ENCODE assay signal across 23 cellular contexts in the genomic region with DNA sequence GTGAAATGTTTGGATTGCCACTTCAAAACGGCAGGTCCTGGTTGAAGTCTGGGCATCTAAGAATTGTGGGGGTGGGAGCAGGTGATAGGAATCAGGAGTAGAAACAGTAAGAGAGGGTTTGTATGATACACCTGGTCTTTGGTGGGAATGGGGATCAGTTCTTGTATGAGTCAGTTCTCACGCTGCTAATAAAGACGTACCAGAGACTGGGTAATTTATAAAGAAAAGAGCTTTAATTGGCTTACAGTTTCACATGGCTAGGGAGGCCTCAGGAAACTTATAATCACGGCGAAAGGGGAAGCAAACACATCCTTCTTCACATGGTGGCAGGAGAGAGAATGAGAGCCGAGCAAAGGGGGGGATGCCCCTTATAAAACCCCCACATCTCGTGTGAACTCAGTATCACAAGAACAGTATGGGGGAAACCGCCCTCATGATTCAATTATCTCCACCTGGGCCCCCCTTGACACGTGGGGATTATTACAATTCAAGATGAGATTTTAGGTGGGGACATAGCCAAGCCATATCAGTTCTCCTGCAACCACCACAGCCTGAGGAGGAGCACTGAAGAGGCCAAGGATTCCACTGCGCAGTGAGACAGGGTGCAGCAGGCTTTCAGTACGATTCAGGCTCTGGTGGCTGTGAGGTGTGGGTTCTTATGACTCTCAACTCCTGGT. TPM values are rescaled to one million over a fixed set of nuclear protein-coding genes. Genes with fewer than 3 reads are reported as not detected.
DNase-seq lines count a peak whose midpoint lies in the region; ATAC-seq and TF ChIP-seq lines count a peak whose summit lies in the region.
"Had no signal": no experiment of that assay in that cellular context is flagged by ENCODE, and none has a peak within 500 bp of the region (broad histone marks: within the 10 kb centered on the region; RNA-seq: fewer than 3 reads in every experiment).

No MANE protein-coding gene starts in this region.

- H3K79me1 ChIP-seq in trophoblast cell (ENCODE audit: low read length), result peaks cover 7% of the 10 kb centered on the region

- no peak overlapping the region for H4K12ac ChIP-seq in trophoblast cell (ENCODE audit: low read depth, low read length)

- H3K9ac ChIP-seq in trophoblast cell (ENCODE audit: low read length), result no peak overlapping the region

- H3K4ac ChIP-seq in trophoblast cell (ENCODE audit: low read depth, low read length), result no peak overlapping the region

- H4K91ac ChIP-seq in trophoblast cell (ENCODE audit: low read depth, low read length), result no peak overlapping the region

- H3K4me1 ChIP-seq in trophoblast cell (ENCODE audit: control insufficient read depth in 1 of 2, insufficient read depth in 2 of 2, low read length in 2 of 2), result peaks cover 8 to 10% of the 10 kb centered on the region in 2 experiments
- H3K4me1 ChIP-seq: right atrium auricular region had no signal

- DNase-seq in GM12865 (ENCODE audit: low read depth) (peak; percentile 95), trophoblast cell (no peak), foreskin fibroblast (no peak), superior temporal gyrus (ENCODE audit: extremely low spot score) (no peak), erythroblast (lab: John Stamatoyannopoulos, UW) (no peak)
- DNase-seq: activated CD4-positive, alpha-beta T cell treated with anti-CD3 and anti-CD28 coated beads, Interleukin-2, amount 50 U/mL, for 4 hours; activated CD8-positive, alpha-beta memory T cell treated with anti-CD3 and anti-CD28 coated beads, Interleukin-2, amount 50 U/mL, for 4 hours; CD4-positive, CD25-positive, alpha-beta regulatory T cell; DMS 273 treated with DMSO at 0.1 percent for 48 hours; hippocampal formation; KBM-7; left lung; MM.1S; naive thymus-derived CD8-positive, alpha-beta T cell; NCI-H2171; NCI-H526 treated with DMSO at 0.1 percent for 48 hours; stimulated activated CD4-positive, alpha-beta T cell treated with anti-CD3 and anti-CD28 coated beads, Interleukin-12 subunit alpha, Interleukin-12 subunit beta, amount 100 ng/mL, for 4 hours had no signal

- H3K9me3 ChIP-seq in trophoblast cell (ENCODE audit: insufficient read depth, low read depth, low read length), result peaks cover 2% of the 10 kb centered on the region
- H3K9me3 ChIP-seq: right atrium auricular region had no signal

- peaks cover 3% of the 10 kb centered on the region for H3K79me2 ChIP-seq in trophoblast cell (ENCODE audit: control insufficient read depth, insufficient read depth, low read length, poor library complexity)

- no peak overlapping the region for H3K14ac ChIP-seq in trophoblast cell (ENCODE audit: low read length)

- no CpG with 5 or more reads among the region's 11 CpGs for WGBS in trophoblast cell (ENCODE audit: extremely low coverage, insufficient coverage, insufficient read length)

- no peak overlapping the region for H2BK5ac ChIP-seq in trophoblast cell (ENCODE audit: low read depth, low read length, poor library complexity)

- no peak for TF ChIP-seq CTCF in GM12865 (IDR thresholded peaks at IDR 0.05; ENCODE audit: insufficient read depth, low read depth, low read length, missing control alignments)
- no peak for TF ChIP-seq CTCF in foreskin fibroblast (IDR thresholded peaks at IDR 0.05; ENCODE audit: low read depth, low read length)

- H2AK5ac ChIP-seq in trophoblast cell (ENCODE audit: low read length), result peak overlapping the region; percentile 7

- TF ChIP-seq POLR2A in erythroblast (IDR thresholded peaks at IDR 0.05; ENCODE audit: low read length), result no peak

- no peak overlapping the region for H3K4me2 ChIP-seq in trophoblast cell (ENCODE audit: low read length)
- H3K4me2 ChIP-seq: GM23338 had no signal

- H3K23ac ChIP-seq in trophoblast cell (ENCODE audit: low read length), result no peak overlapping the region

- H3K4me3 ChIP-seq in GM12865 (ENCODE audit: low read depth, low read length) (peak overlapping the region; percentile 81), trophoblast cell (ENCODE audit: low read depth, low read length) (peak overlapping the region; percentile 15), foreskin fibroblast (ENCODE audit: low read depth in 1 of 2, low read length in 2 of 2) (no peak overlapping the region)
- H3K4me3 ChIP-seq: GM23338, left lung, right atrium auricular region had no signal

- H2BK12ac ChIP-seq in trophoblast cell (ENCODE audit: low read length), result no peak overlapping the region

- no peaks in the 10 kb centered on the region for H3K36me3 ChIP-seq in trophoblast cell (ENCODE audit: control insufficient read depth in 1 of 2, insufficient read depth in 2 of 2, low read length in 2 of 2)
- H3K36me3 ChIP-seq: left lung, right atrium auricular region had no signal

- H4K8ac ChIP-seq in trophoblast cell (ENCODE audit: low read depth, low read length), result no peak overlapping the region

- no peak overlapping the region for H3K27ac ChIP-seq in trophoblast cell (ENCODE audit: low read depth, low read length)
- H3K27ac ChIP-seq: epithelial cell of prostate had no signal

- no peak overlapping the region for H2AFZ ChIP-seq in trophoblast cell (ENCODE audit: insufficient read depth, low read length, poor library complexity)
- H2AFZ ChIP-seq: GM23338 had no signal

- no peak overlapping the region for H3K18ac ChIP-seq in trophoblast cell (ENCODE audit: low read length)

- ATAC-seq in GM18907 (IDR thresholded peaks at IDR 0.05; ENCODE audit: unreplicated experiment) (peak; percentile 21), HG02884 (IDR thresholded peaks at IDR 0.05; ENCODE audit: unreplicated experiment) (peak; percentile 31)
- ATAC-seq: GM23338; left lung; naive thymus-derived CD8-positive, alpha-beta T cell; Right ventricle myocardium inferior had no signal

- H3K27me3 ChIP-seq in trophoblast cell (ENCODE audit: insufficient read depth, low read length), result no peaks in the 10 kb centered on the region
- H3K27me3 ChIP-seq: left lung, right atrium auricular region had no signal

- peak overlapping the region; percentile 52 for H2BK120ac ChIP-seq in trophoblast cell (ENCODE audit: insufficient read depth, low read length, poor library complexity)

RNA-seq across cellular contexts. Expression of a gene that starts 52.1 kb away (rescaled TPM):
- 22.7 and 24.7 TPM in 2 replicates for polyA plus RNA-seq in trophoblast cell (2013)

Comparison
In these comparisons a context has a peak if more than half of its experiments do, and no peak if none do; other contexts are left out.
1. H3K4me3 ChIP-seq: peak in GM12865 (single experiment) and trophoblast cell (single experiment); none in foreskin fibroblast (0 of 2).